Comparison of ENCODE assay signal across 15 cellular contexts in genomic region chr13:33279414-33279813, GRCh38. TPM values are rescaled to one million over a fixed set of nuclear protein-coding genes. Genes with fewer than 3 reads are reported as not detected.
DNase-seq lines count a peak whose midpoint lies in the region; ATAC-seq, FAIRE-seq and TF ChIP-seq lines count a peak whose summit lies in the region.
"Had no signal": no experiment of that assay in that cellular context is flagged by ENCODE, and none has a peak within 500 bp of the region (broad histone marks: within the 10 kb centered on the region; RNA-seq: fewer than 3 reads in every experiment).

No MANE protein-coding gene starts in this region.

- H3K4me3 ChIP-seq in SK-N-MC (no peak overlapping the region), heart left ventricle (no peak overlapping the region), pancreas (no peak overlapping the region)
- H3K4me3 ChIP-seq: GM12878 had no signal

- no peak overlapping the region for H3K9ac ChIP-seq in SK-N-MC (ENCODE audit: insufficient read length)

- 9 to 42% (median 23%) methylated on average over 1 of the region's 1 CpG for WGBS in heart left ventricle, 4 donors
- WGBS in pancreas, 2 donors = 0 to 10% methylated on average over 1 of the region's 1 CpG

- H3K4me1 Mint-ChIP-seq in activated CD4-positive, alpha-beta T cell treated with anti-CD3 and anti-CD28 coated beads, Interleukin-2, amount 10 ng/mL, durations not matched to agents 24 days and 14 days = no peaks in the 10 kb centered on the region
- H3K4me1 Mint-ChIP-seq: naive thymus-derived CD8-positive, alpha-beta T cell; stimulated activated effector memory CD8-positive, alpha-beta T cell treated with anti-CD3 and anti-CD28 coated beads, Interleukin-12 subunit alpha, Interleukin-12 subunit beta, amount 100 ng/mL, for 72 hours had no signal

- no peaks in the 10 kb centered on the region for H3K27me3 ChIP-seq in heart left ventricle
- H3K27me3 ChIP-seq in pancreas = no peaks in the 10 kb centered on the region

- H3K27me3 Mint-ChIP-seq in activated CD4-positive, alpha-beta T cell treated with anti-CD3 and anti-CD28 coated beads, Interleukin-2, amount 10 ng/mL, durations not matched to agents 24 days and 14 days = peaks cover 14% of the 10 kb centered on the region

- no peak overlapping the region for H3K27ac Mint-ChIP-seq in activated CD4-positive, alpha-beta T cell treated with anti-CD3 and anti-CD28 coated beads, Interleukin-2, amount 10 ng/mL, durations not matched to agents 24 days and 14 days
- H3K27ac Mint-ChIP-seq: activated naive CD8-positive, alpha-beta T cell; naive thymus-derived CD8-positive, alpha-beta T cell; stimulated activated effector memory CD8-positive, alpha-beta T cell treated with anti-CD3 and anti-CD28 coated beads, Interleukin-12 subunit alpha, Interleukin-12 subunit beta, amount 100 ng/mL, for 72 hours had no signal

- ATAC-seq in heart left ventricle = peak; percentile 59 to 88 (median 66)
- peak in 3 of 4 donors; percentile 7 to 24 (median 23) for ATAC-seq in pancreas
- no peak for ATAC-seq in HG02981 (IDR thresholded peaks at IDR 0.05; ENCODE audit: unreplicated experiment)
- ATAC-seq: GM12878; naive thymus-derived CD8-positive, alpha-beta T cell; stimulated activated effector memory CD8-positive, alpha-beta T cell treated with anti-CD3 and anti-CD28 coated beads, Interleukin-12 subunit alpha, Interleukin-12 subunit beta, amount 100 ng/mL, for 72 hours had no signal

- H3K9me3 Mint-ChIP-seq in activated CD4-positive, alpha-beta T cell treated with anti-CD3 and anti-CD28 coated beads, Interleukin-2, amount 10 ng/mL, durations not matched to agents 24 days and 14 days = no peaks in the 10 kb centered on the region
- H3K9me3 Mint-ChIP-seq: stimulated activated effector memory CD8-positive, alpha-beta T cell treated with anti-CD3 and anti-CD28 coated beads, Interleukin-12 subunit alpha, Interleukin-12 subunit beta, amount 100 ng/mL, for 72 hours had no signal

- peak; percentile 29 for FAIRE-seq in pancreas (lab: Jason Lieb, UNC)
- FAIRE-seq: GM12878 had no signal

- TF ChIP-seq CTCF in 22Rv1 (IDR thresholded peaks at IDR 0.05) (no peak), heart left ventricle (IDR thresholded peaks at IDR 0.05) (no peak), pancreas (IDR thresholded peaks at IDR 0.05) (no peak)

- DNase-seq in SK-N-MC (ENCODE audit: low read depth, low spot score) (no peak), heart left ventricle (peak in 1 of 5 donors; percentile 44), pancreas (no peak), cerebellar nuclear complex (lab: John Stamatoyannopoulos, UW) (no peak), cerebellar cortex (ENCODE audit: low spot score) (no peak)
- no peak for DNase-seq in activated CD4-positive, alpha-beta T cell treated with anti-CD3 and anti-CD28 coated beads, Interleukin-2, amount 10 ng/mL, durations not matched to agents 24 days and 14 days
- DNase-seq: DMS79; KG1; naive thymus-derived CD8-positive, alpha-beta T cell; NCI-H2171 had no signal

- no peak for TF ChIP-seq POLR2A in heart left ventricle (IDR thresholded peaks at IDR 0.05)

- H3K4me1 ChIP-seq in heart left ventricle (peaks cover 15 to 93% (median 76%) of the 10 kb centered on the region in 12 donors), pancreas (peaks cover 20 to 48% (median 24%) of the 10 kb centered on the region in 3 donors)

- intact Hi-C loops in heart left ventricle (cut with DNase I) (no loop called here), pancreas (cut with DNase I) (no loop called here)
- intact Hi-C loops in activated CD4-positive, alpha-beta T cell treated with anti-CD3 and anti-CD28 coated beads, Interleukin-2, amount 10 ng/mL, durations not matched to agents 24 days and 14 days (cut with micrococcal nuclease) = no loop called here

- H3K9me3 ChIP-seq in SK-N-MC (ENCODE audit: low read depth, low read length) (no peaks in the 10 kb centered on the region), heart left ventricle (no peaks in the 10 kb centered on the region), pancreas (no peaks in the 10 kb centered on the region)

- peak overlapping the region; percentile 21; the same call in 1 of the 2 replicates for H3K27ac ChIP-seq in 22Rv1
- peak overlapping the region; percentile 98 for H3K27ac ChIP-seq in SK-N-MC
- peak overlapping the region in 11 of 12 donors; percentile 2 to 91 (median 64) for H3K27ac ChIP-seq in heart left ventricle
- peak overlapping the region in 2 of 4 donors; percentile 43 to 52 for H3K27ac ChIP-seq in pancreas

- H3K36me3 ChIP-seq in SK-N-MC (ENCODE audit: insufficient read depth, low read length) (no peaks in the 10 kb centered on the region; the same call in 1 of the 2 replicates), heart left ventricle (peaks cover 0 to 7% (median 0%) of the 10 kb centered on the region in 9 donors), pancreas (no peaks in the 10 kb centered on the region)

- H3K4me3 Mint-ChIP-seq in activated CD4-positive, alpha-beta T cell treated with anti-CD3 and anti-CD28 coated beads, Interleukin-2, amount 10 ng/mL, durations not matched to agents 24 days and 14 days = no peak overlapping the region
- H3K4me3 Mint-ChIP-seq: activated naive CD8-positive, alpha-beta T cell; naive thymus-derived CD8-positive, alpha-beta T cell; stimulated activated effector memory CD8-positive, alpha-beta T cell treated with anti-CD3 and anti-CD28 coated beads, Interleukin-12 subunit alpha, Interleukin-12 subunit beta, amount 100 ng/mL, for 72 hours had no signal

- H3K36me3 Mint-ChIP-seq in activated CD4-positive, alpha-beta T cell treated with anti-CD3 and anti-CD28 coated beads, Interleukin-2, amount 10 ng/mL, durations not matched to agents 24 days and 14 days (ENCODE audit: low read depth) = no peaks in the 10 kb centered on the region
- H3K36me3 Mint-ChIP-seq: activated naive CD8-positive, alpha-beta T cell; naive thymus-derived CD8-positive, alpha-beta T cell; stimulated activated effector memory CD8-positive, alpha-beta T cell treated with anti-CD3 and anti-CD28 coated beads, Interleukin-12 subunit alpha, Interleukin-12 subunit beta, amount 100 ng/mL, for 72 hours had no signal

RNA-seq across cellular contexts. Expression of gene STARD13, which starts 6.1 kb away (rescaled TPM):
- 10 to 100 TPM; 18.6 to 39.2 (median 31.6) TPM for total RNA-seq in heart left ventricle
- polyA plus RNA-seq in heart left ventricle = 10 to 100 TPM in 1 of 2 donors, 1 to 10 TPM in 1; 9.3 to 15.1 TPM
- 10 to 100 TPM; 16.0 to 29.4 (median 19.9) TPM for total RNA-seq in pancreas
- polyA plus RNA-seq in pancreas = 1 to 10 TPM; 7.8 to 9.7 TPM
- 7.7 and 8.2 TPM in 2 replicates for total RNA-seq in activated CD4-positive, alpha-beta T cell treated with anti-CD3 and anti-CD28 coated beads, Interleukin-2, amount 10 ng/mL, durations not matched to agents 24 days and 14 days
- total RNA-seq: naive thymus-derived CD8-positive, alpha-beta T cell had no signal
- polyA plus RNA-seq: naive thymus-derived CD8-positive, alpha-beta T cell had no signal
